Comparison of ENCODE assay signal across 8 cellular contexts in the genomic region with DNA sequence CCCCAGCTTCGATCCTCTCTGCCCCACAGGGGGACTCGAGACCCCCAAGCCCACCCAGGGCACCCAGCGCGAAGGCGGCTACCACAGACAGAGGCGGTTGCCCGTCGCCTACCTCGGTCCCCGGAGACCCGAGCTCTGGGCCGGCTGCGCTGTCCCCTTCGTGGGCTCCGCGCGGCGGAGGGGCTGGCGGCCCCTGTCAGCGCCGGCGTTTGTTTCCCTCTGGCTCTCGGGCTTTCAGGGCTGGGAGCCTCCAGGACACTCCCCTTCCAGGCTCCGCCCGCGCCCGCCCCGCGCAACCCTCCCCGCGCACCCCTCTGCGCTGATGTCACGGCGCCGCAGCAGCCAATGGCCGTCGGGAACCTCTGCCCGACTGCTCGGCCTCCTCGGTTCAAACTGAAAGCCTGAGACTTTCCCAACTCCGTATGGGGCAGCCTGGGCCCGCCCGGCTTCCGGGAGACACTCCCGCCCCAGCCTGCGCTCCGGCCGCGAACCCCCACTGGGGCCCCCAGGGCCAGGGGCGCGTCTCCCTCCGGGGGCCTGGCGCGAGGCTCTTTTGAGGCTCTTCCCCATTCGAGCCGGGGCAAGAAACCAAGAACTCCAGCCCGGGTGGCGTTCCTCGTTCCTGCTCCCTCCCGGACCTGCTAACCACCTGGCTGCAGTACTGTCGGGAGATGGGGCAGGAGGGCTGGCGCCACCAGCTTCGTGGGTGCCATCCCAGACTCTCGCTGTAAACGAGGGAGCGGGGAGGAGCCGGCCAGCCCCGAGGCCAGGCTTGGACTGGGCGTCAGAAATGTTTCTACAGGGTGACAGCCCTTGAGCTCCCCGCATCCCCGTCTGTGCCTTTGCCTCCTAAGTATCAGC. TPM values are rescaled to one million over a fixed set of nuclear protein-coding genes. Genes with fewer than 3 reads are reported as not detected.
A peak's percentile ranks its signal among the peaks of the same experiment; 100 is the strongest.
DNase-seq lines count a peak whose midpoint lies in the region; ATAC-seq, FAIRE-seq and TF ChIP-seq lines count a peak whose summit lies in the region.

A gene with protein sequence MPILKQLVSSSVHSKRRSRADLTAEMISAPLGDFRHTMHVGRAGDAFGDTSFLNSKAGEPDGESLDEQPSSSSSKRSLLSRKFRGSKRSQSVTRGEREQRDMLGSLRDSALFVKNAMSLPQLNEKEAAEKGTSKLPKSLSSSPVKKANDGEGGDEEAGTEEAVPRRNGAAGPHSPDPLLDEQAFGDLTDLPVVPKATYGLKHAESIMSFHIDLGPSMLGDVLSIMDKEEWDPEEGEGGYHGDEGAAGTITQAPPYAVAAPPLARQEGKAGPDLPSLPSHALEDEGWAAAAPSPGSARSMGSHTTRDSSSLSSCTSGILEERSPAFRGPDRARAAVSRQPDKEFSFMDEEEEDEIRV (minus strand): TSS at position 221 of the 861 bp plus-strand sequence. CDS start 25,501 bp downstream, outside the sequence.

- no peaks in the 10 kb centered on the region for H4K20me1 ChIP-seq in Karpas-422 (ENCODE audit: insufficient read depth, low read depth, low read length)

- ATAC-seq in HG02885 (IDR thresholded peaks at IDR 0.05; ENCODE audit: poor library complexity, unreplicated experiment) (peak; percentile 92), sciatic nerve (peak; percentile 94)

- H3K9me3 Mint-ChIP-seq in brain: peaks cover 0 to 3% (median 0%) of the 10 kb centered on the region in 5 experiments

- H3K4me1 ChIP-seq in Karpas-422 (ENCODE audit: low read length): peaks cover 6% of the 10 kb centered on the region

- H2AFZ ChIP-seq in Karpas-422 (ENCODE audit: low read length): no peak within 1 kb of the TSS

- no peak within 1 kb of the TSS for H3K9ac ChIP-seq in Karpas-422 (ENCODE audit: low read length)

- peak; percentile 75 for FAIRE-seq in GM18507 (lab: Jason Lieb, UNC)

- H3K27me3 Mint-ChIP-seq in brain: peaks cover 12% of the 10 kb centered on the region

- intact Hi-C loops in sciatic nerve (cut with DNase I): no loop called here

- no peaks in the 10 kb centered on the region for H3K9me2 ChIP-seq in Karpas-422 (replicated peaks; ENCODE audit: insufficient read depth, low read length)

- H3K27ac Mint-ChIP-seq in brain: peak within 1 kb of the TSS; percentile 96 to 100 (median 98)

- H3K4me3 ChIP-seq in Karpas-422 (ENCODE audit: low read length): no peak within 1 kb of the TSS

- peak within 1 kb of the TSS; percentile 97 to 100 (median 99) for H3K4me3 Mint-ChIP-seq in brain

- no peaks in the 10 kb centered on the region for H3K79me2 ChIP-seq in Karpas-422 (ENCODE audit: low read length)

- TF ChIP-seq CTCF in brain (conservative IDR thresholded peaks at IDR 0.05): no peak

- H3K27ac ChIP-seq in Karpas-422 (ENCODE audit: low read length): no peak within 1 kb of the TSS

- no peaks in the 10 kb centered on the region for H3K9me3 ChIP-seq in Karpas-422 (ENCODE audit: low read length)

- peaks cover 14% of the 10 kb centered on the region for H3K36me3 Mint-ChIP-seq in brain

- peaks cover 36% of the 10 kb centered on the region for H3K4me1 Mint-ChIP-seq in brain

- H3K36me3 ChIP-seq in Karpas-422 (ENCODE audit: insufficient read depth, low read length): no peaks in the 10 kb centered on the region

- H3K4me2 ChIP-seq in Karpas-422 (ENCODE audit: low read depth, low read length, poor library complexity, severe bottlenecking): no peak within 1 kb of the TSS

- DNase-seq in GM18507 (ENCODE audit: extremely low spot score, insufficient read length, low read depth): peak; percentile 86
- peak; percentile 63 to 83 for DNase-seq in NCI-H1930 (lab: John Stamatoyannopoulos, UW)
- DNase-seq in UCSD-AML1 (lab: John Stamatoyannopoulos, UW; ENCODE audit: unreplicated experiment): peak; percentile 91
- peak; percentile 40 for DNase-seq in iPS DF 19.7 (ENCODE audit: low read depth, low spot score)
- DNase-seq in sciatic nerve (ENCODE audit: low spot score): peak; percentile 98
- no peak for DNase-seq in Karpas-422

- H3K27me3 ChIP-seq in Karpas-422 (ENCODE audit: low read length): no peaks in the 10 kb centered on the region

RNA-seq across cellular contexts. Expression of the gene that starts here (rescaled TPM):
- 110 TPM for polyA plus RNA-seq in brain (ENCODE audit: insufficient read depth, low read depth, low replicate concordance)
- total RNA-seq in sciatic nerve: 98.8 TPM
- total RNA-seq in Karpas-422 (2014; rRNA removed; shearing (Covaris generic); ENCODE audit: low replicate concordance): not detected in 2 replicates

Comparison
In these comparisons a context has a peak if more than half of its experiments do, and no peak if none do; other contexts are left out.
1. RNA of the gene that starts here (total RNA-seq): 98.8 TPM in sciatic nerve (single experiment); not detected in Karpas-422; every median in the first group is over 10 times any median in the second.